ENCODE assay signal across 11 cellular contexts in genomic region chr9:24210641-24211040, GRCh38.
"Had no signal": no experiment of that assay in that cellular context is flagged by ENCODE, and none has a peak within 500 bp of the region (broad histone marks: within the 10 kb centered on the region; RNA-seq: fewer than 3 reads in every experiment).

No MANE protein-coding gene starts in this region.

- H2AFZ ChIP-seq: GM23248, GM23338 had no signal

- ATAC-seq: GM23338, HCT116 had no signal

- H3K4me2 ChIP-seq: GM23338 had no signal

- H3K4me1 ChIP-seq: HAP-1 had no signal

- DNase-seq: GM23248, GOT3, H7, H9, HCEC 1CT, HFFc6 had no signal

- H3K9me3 ChIP-seq: HAP-1 had no signal

- H3K36me3 ChIP-seq: HAP-1 had no signal

- FAIRE-seq: H1, H54 had no signal

- H3K9ac ChIP-seq: GM23248 had no signal

- H3K4me3 ChIP-seq: GM23248, GM23338, HAP-1 had no signal

- H3K27ac ChIP-seq: GM23248 had no signal
